ENCODE assay signal across 1 cellular context in genomic region chr9:37390759-37391158, GRCh38.
TF ChIP-seq lines count a peak whose summit lies in the region.

No MANE protein-coding gene starts in this region.

TF ChIP-seq in WTC11, 78 proteins besides CTCF, POLR2A, EP300 and RAD21 (continued from another document):
- TF ChIP-seq, protein P1, sequence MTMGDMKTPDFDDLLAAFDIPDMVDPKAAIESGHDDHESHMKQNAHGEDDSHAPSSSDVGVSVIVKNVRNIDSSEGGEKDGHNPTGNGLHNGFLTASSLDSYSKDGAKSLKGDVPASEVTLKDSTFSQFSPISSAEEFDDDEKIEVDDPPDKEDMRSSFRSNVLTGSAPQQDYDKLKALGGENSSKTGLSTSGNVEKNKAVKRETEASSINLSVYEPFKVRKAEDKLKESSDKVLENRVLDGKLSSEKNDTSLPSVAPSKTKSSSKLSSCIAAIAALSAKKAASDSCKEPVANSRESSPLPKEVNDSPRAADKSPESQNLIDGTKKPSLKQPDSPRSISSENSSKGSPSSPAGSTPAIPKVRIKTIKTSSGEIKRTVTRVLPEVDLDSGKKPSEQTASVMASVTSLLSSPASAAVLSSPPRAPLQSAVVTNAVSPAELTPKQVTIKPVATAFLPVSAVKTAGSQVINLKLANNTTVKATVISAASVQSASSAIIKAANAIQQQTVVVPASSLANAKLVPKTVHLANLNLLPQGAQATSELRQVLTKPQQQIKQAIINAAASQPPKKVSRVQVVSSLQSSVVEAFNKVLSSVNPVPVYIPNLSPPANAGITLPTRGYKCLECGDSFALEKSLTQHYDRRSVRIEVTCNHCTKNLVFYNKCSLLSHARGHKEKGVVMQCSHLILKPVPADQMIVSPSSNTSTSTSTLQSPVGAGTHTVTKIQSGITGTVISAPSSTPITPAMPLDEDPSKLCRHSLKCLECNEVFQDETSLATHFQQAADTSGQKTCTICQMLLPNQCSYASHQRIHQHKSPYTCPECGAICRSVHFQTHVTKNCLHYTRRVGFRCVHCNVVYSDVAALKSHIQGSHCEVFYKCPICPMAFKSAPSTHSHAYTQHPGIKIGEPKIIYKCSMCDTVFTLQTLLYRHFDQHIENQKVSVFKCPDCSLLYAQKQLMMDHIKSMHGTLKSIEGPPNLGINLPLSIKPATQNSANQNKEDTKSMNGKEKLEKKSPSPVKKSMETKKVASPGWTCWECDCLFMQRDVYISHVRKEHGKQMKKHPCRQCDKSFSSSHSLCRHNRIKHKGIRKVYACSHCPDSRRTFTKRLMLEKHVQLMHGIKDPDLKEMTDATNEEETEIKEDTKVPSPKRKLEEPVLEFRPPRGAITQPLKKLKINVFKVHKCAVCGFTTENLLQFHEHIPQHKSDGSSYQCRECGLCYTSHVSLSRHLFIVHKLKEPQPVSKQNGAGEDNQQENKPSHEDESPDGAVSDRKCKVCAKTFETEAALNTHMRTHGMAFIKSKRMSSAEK (CRISPR knock-in tag; IDR thresholded peaks at IDR 0.05; ENCODE audit: borderline replicate concordance): no peak
- TF ChIP-seq USF2 (CRISPR knock-in tag; IDR thresholded peaks at IDR 0.05) (no peak), PRRX2 (CRISPR knock-in tag; IDR thresholded peaks at IDR 0.05) (no peak), ESRRA (CRISPR knock-in tag; IDR thresholded peaks at IDR 0.05; ENCODE audit: borderline replicate concordance) (no peak), ZNF512 (CRISPR knock-in tag; IDR thresholded peaks at IDR 0.05; ENCODE audit: borderline replicate concordance) (no peak), SMAD3 (CRISPR knock-in tag; IDR thresholded peaks at IDR 0.05; ENCODE audit: borderline replicate concordance) (no peak), ZNF263 (CRISPR knock-in tag; IDR thresholded peaks at IDR 0.05; ENCODE audit: low read depth) (no peak), NR3C1 (CRISPR knock-in tag; conservative IDR thresholded peaks at IDR 0.05; ENCODE audit: low read depth) (no peak)
- TF ChIP-seq, protein P2, sequence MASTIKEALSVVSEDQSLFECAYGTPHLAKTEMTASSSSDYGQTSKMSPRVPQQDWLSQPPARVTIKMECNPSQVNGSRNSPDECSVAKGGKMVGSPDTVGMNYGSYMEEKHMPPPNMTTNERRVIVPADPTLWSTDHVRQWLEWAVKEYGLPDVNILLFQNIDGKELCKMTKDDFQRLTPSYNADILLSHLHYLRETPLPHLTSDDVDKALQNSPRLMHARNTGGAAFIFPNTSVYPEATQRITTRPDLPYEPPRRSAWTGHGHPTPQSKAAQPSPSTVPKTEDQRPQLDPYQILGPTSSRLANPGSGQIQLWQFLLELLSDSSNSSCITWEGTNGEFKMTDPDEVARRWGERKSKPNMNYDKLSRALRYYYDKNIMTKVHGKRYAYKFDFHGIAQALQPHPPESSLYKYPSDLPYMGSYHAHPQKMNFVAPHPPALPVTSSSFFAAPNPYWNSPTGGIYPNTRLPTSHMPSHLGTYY (CRISPR knock-in tag; IDR thresholded peaks at IDR 0.05): no peak
- TF ChIP-seq, protein P3, sequence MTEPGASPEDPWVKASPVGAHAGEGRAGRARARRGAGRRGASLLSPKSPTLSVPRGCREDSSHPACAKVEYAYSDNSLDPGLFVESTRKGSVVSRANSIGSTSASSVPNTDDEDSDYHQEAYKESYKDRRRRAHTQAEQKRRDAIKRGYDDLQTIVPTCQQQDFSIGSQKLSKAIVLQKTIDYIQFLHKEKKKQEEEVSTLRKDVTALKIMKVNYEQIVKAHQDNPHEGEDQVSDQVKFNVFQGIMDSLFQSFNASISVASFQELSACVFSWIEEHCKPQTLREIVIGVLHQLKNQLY (CRISPR knock-in tag; IDR thresholded peaks at IDR 0.05): no peak
